Comparison of ENCODE assay signal across 8 cellular contexts in the genomic region with DNA sequence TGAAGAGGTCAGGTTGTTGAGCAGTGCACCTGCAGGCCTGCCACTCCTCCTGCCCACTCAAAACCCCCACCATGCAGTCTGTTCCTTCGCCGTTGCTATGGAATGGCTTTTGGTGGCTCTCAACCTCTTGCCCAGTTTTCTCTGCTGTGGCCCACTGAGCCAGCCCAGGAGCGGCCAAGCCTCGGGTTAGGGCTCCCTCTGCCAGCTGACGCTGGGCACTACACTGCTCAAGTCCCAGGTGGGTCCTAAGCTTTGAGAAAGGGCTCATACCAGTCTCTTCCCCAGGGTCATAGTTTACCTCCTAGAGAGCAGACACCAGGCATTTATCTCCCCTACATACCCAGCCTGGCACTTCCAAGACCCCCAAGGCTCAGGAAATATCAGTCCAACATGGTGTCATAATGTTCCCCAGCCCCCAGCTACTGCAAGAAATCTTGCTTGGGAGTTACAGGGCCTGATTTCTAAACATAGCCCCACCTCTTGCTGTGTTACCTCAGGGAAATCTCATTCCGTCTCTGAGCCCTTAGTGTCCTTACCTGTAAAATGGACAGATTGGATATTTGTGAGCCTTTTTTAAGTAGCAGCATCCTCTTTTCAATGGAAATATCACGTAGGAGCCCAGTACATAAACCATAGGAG. TPM values are rescaled to one million over a fixed set of nuclear protein-coding genes. Genes with fewer than 3 reads are reported as not detected.
DNase-seq lines count a peak whose midpoint lies in the region; ATAC-seq, FAIRE-seq and TF ChIP-seq lines count a peak whose summit lies in the region.

No MANE protein-coding gene starts in this region.

- no peaks in the 10 kb centered on the region for H3K36me3 ChIP-seq in liver (ENCODE audit: control insufficient read depth in 4 of 4, insufficient read depth in 3 of 4, low read depth in 1 of 4, low read length in 3 of 4)
- H3K36me3 ChIP-seq in tibial artery: no peaks in the 10 kb centered on the region

- no peak overlapping the region for H3K27ac ChIP-seq in liver (ENCODE audit: low read depth in 1 of 2, low read length in 2 of 2)
- H3K27ac ChIP-seq in tibial artery: no peak overlapping the region

- intact Hi-C loops in tibial artery (cut with DNase I; ENCODE audit: low total_unique reads): no loop called here

- H3K9me3 ChIP-seq in liver (ENCODE audit: control insufficient read depth in 4 of 4, low read length in 3 of 4) (no peaks in the 10 kb centered on the region), tibial artery (no peaks in the 10 kb centered on the region)

- no peak overlapping the region for H3K4me3 ChIP-seq in choroid plexus epithelial cell (ENCODE audit: low read depth, low read length)
- no peak overlapping the region for H3K4me3 ChIP-seq in liver (ENCODE audit: low read depth in 1 of 3, low read length in 3 of 3)
- H3K4me3 ChIP-seq in tibial artery: no peak overlapping the region

- peak; percentile 59 for DNase-seq in COLO829 (ENCODE audit: low spot score)
- peak; percentile 74 for DNase-seq in HTR-8/SVneo (ENCODE audit: insufficient read length, low spot score)
- peak; percentile 87 to 93 for DNase-seq in SHP77 (lab: John Stamatoyannopoulos, UW)
- DNase-seq in choroid plexus epithelial cell (ENCODE audit: low read depth): peak; percentile 78
- no peak for DNase-seq in tibial artery

- H3K9ac ChIP-seq in liver (ENCODE audit: low read depth in 1 of 2, low read length in 2 of 2): no peak overlapping the region

- 48% methylated on average over 7 of the region's 7 CpGs for WGBS in liver

- peak; percentile 75 to 85 for TF ChIP-seq RAD21 in liver (IDR thresholded peaks at IDR 0.05)

- ATAC-seq in GM19035 (IDR thresholded peaks at IDR 0.05; ENCODE audit: unreplicated experiment): peak; percentile 56
- no peak for ATAC-seq in HG03457 (IDR thresholded peaks at IDR 0.05; ENCODE audit: unreplicated experiment)

- H3K27me3 ChIP-seq in liver (ENCODE audit: control insufficient read depth in 4 of 4, insufficient read depth in 4 of 4, low read length in 3 of 4) (no peaks in the 10 kb centered on the region), tibial artery (no peaks in the 10 kb centered on the region)

- TF ChIP-seq CTCF in choroid plexus epithelial cell (conservative IDR thresholded peaks at IDR 0.05; ENCODE audit: low read depth, low read length) (peak; percentile 99), liver (IDR thresholded peaks at IDR 0.05; ENCODE audit: low read depth, low read length, missing input control) (peak; percentile 66), tibial artery (IDR thresholded peaks at IDR 0.05) (peak; percentile 32 to 36)

- peak; percentile 66 for FAIRE-seq in HTR-8/SVneo (lab: Jason Lieb, UNC)

- H3K4me1 ChIP-seq in liver (ENCODE audit: control insufficient read depth in 4 of 4, insufficient read depth in 4 of 4, low read length in 3 of 4) (no peaks in the 10 kb centered on the region), tibial artery (peaks cover 0 to 6% (median 0%) of the 10 kb centered on the region in 4 donors)

TF ChIP-seq in liver, 16 proteins besides CTCF, POLR2A, EP300 and RAD21:
- TF ChIP-seq FOXA1 (IDR thresholded peaks at IDR 0.05): no peak
- TF ChIP-seq HNF4G (IDR thresholded peaks at IDR 0.05): no peak
- TF ChIP-seq HNF4A (conservative IDR thresholded peaks at IDR 0.05): no peak
- no peak for TF ChIP-seq NR2F2 (IDR thresholded peaks at IDR 0.05)
- TF ChIP-seq FOXA2 (IDR thresholded peaks at IDR 0.05): no peak
- TF ChIP-seq EGR1 (IDR thresholded peaks at IDR 0.05; ENCODE audit: low read depth in 2 of 2): no peak
- TF ChIP-seq, protein P1, sequence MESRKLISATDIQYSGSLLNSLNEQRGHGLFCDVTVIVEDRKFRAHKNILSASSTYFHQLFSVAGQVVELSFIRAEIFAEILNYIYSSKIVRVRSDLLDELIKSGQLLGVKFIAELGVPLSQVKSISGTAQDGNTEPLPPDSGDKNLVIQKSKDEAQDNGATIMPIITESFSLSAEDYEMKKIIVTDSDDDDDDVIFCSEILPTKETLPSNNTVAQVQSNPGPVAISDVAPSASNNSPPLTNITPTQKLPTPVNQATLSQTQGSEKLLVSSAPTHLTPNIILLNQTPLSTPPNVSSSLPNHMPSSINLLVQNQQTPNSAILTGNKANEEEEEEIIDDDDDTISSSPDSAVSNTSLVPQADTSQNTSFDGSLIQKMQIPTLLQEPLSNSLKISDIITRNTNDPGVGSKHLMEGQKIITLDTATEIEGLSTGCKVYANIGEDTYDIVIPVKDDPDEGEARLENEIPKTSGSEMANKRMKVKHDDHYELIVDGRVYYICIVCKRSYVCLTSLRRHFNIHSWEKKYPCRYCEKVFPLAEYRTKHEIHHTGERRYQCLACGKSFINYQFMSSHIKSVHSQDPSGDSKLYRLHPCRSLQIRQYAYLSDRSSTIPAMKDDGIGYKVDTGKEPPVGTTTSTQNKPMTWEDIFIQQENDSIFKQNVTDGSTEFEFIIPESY (IDR thresholded peaks at IDR 0.05): no peak
- TF ChIP-seq TAF1 (conservative IDR thresholded peaks at IDR 0.05): no peak
- no peak for TF ChIP-seq RXRA (IDR thresholded peaks at IDR 0.05)
- TF ChIP-seq GABPA (IDR thresholded peaks at IDR 0.05 in 1 of 2, conservative IDR thresholded peaks at IDR 0.05 in 1 of 2): no peak
- no peak for TF ChIP-seq JUND (IDR thresholded peaks at IDR 0.05)
- TF ChIP-seq, protein P2, sequence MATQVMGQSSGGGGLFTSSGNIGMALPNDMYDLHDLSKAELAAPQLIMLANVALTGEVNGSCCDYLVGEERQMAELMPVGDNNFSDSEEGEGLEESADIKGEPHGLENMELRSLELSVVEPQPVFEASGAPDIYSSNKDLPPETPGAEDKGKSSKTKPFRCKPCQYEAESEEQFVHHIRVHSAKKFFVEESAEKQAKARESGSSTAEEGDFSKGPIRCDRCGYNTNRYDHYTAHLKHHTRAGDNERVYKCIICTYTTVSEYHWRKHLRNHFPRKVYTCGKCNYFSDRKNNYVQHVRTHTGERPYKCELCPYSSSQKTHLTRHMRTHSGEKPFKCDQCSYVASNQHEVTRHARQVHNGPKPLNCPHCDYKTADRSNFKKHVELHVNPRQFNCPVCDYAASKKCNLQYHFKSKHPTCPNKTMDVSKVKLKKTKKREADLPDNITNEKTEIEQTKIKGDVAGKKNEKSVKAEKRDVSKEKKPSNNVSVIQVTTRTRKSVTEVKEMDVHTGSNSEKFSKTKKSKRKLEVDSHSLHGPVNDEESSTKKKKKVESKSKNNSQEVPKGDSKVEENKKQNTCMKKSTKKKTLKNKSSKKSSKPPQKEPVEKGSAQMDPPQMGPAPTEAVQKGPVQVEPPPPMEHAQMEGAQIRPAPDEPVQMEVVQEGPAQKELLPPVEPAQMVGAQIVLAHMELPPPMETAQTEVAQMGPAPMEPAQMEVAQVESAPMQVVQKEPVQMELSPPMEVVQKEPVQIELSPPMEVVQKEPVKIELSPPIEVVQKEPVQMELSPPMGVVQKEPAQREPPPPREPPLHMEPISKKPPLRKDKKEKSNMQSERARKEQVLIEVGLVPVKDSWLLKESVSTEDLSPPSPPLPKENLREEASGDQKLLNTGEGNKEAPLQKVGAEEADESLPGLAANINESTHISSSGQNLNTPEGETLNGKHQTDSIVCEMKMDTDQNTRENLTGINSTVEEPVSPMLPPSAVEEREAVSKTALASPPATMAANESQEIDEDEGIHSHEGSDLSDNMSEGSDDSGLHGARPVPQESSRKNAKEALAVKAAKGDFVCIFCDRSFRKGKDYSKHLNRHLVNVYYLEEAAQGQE (IDR thresholded peaks at IDR 0.05): no peak
- no peak for TF ChIP-seq SP1 (IDR thresholded peaks at IDR 0.05)
- TF ChIP-seq YY1 (IDR thresholded peaks at IDR 0.05): no peak
- TF ChIP-seq, protein P3, sequence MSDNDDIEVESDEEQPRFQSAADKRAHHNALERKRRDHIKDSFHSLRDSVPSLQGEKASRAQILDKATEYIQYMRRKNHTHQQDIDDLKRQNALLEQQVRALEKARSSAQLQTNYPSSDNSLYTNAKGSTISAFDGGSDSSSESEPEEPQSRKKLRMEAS (IDR thresholded peaks at IDR 0.05): no peak
- TF ChIP-seq, protein P4, sequence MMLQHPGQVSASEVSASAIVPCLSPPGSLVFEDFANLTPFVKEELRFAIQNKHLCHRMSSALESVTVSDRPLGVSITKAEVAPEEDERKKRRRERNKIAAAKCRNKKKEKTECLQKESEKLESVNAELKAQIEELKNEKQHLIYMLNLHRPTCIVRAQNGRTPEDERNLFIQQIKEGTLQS (IDR thresholded peaks at IDR 0.05): no peak

RNA-seq across cellular contexts. Expression of a gene that starts 59.4 kb away (rescaled TPM):
- total RNA-seq in liver: 1 to 10 TPM in 1 of 2 donors, under 1 TPM in 1; 0.33 to 1.2 TPM
- under 1 TPM; 0.13 to 0.54 TPM for polyA plus RNA-seq in liver

Comparison
In these comparisons a context has a peak if more than half of its experiments do, and no peak if none do; other contexts are left out.
1. DNase-seq: peak in COLO829 (single experiment), HTR-8/SVneo (single experiment), SHP77 (2 of 2) and choroid plexus epithelial cell (single experiment); none in tibial artery (0 of 2).
2. CTCF ChIP-seq: peak in every context shown above with its lines; median percentile 99 in choroid plexus epithelial cell; 66 in liver; 34 in tibial artery.